ENCODE assay signal across 23 cellular contexts in the genomic region with DNA sequence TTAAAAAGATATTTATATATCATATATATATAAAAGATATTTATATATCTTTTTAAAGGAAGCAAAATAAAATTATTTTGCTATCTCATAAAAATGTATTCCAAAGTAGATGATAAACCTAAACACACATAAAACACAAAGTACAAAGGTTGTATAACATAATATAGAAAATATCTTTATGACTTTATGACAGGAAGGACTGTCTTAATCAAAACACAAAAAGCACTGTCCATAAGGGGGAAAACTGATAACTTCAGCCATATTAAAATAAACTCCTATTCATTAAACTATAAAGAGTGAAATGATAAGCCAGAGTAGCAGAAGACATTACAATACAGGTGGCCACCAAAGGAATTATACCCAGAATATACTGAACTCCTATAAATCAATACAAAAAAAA.
"Had no signal": no experiment of that assay in that cellular context is flagged by ENCODE, and none has a peak within 500 bp of the region (broad histone marks: within the 10 kb centered on the region; RNA-seq: fewer than 3 reads in every experiment).

No MANE protein-coding gene starts in this region.

- ATAC-seq: activated CD4-positive, alpha-beta T cell treated with anti-CD3 and anti-CD28 coated beads for 36 hours; Right ventricle myocardium inferior; T-cell had no signal

- DNase-seq: activated CD4-positive, alpha-beta memory T cell treated with anti-CD3 and anti-CD28 coated beads, Interleukin-2, amount 10 ng/mL, durations not matched to agents 7 days and 5 days; activated CD4-positive, alpha-beta T cell treated with anti-CD3 and anti-CD28 coated beads for 36 hours; activated CD4-positive, alpha-beta T cell treated with anti-CD3 and anti-CD28 coated beads, Interleukin-2, amount 50 U/mL, for 1 hour; activated naive CD4-positive, alpha-beta T cell treated with anti-CD3 and anti-CD28 coated beads, Interleukin-2, amount 50 U/mL, for 16 hours; activated T-cell treated with anti-CD3 and anti-CD28 coated beads for 4 hours; brain microvascular endothelial cell; MM.1S; NCI-H1105; NCI-H1436; NCI-H1694 treated with DMSO at 0.1 percent for 48 hours; NCI-H2029 treated with DMSO at 0.1 percent for 48 hours; NCI-H345; NCI-H510A; NCI-H526 treated with DMSO at 0.1 percent for 48 hours; NCI-H82; RPMI8226; T-cell; T-helper 2 cell; WERI-Rb-1 had no signal

- H3K4me3 Mint-ChIP-seq: activated CD4-positive, alpha-beta memory T cell treated with anti-CD3 and anti-CD28 coated beads, Interleukin-2, amount 10 ng/mL, durations not matched to agents 7 days and 5 days; activated CD4-positive, alpha-beta T cell treated with anti-CD3 and anti-CD28 coated beads for 36 hours; T-cell had no signal

- H3K27ac Mint-ChIP-seq: activated CD4-positive, alpha-beta memory T cell treated with anti-CD3 and anti-CD28 coated beads, Interleukin-2, amount 10 ng/mL, durations not matched to agents 7 days and 5 days; activated CD4-positive, alpha-beta T cell treated with anti-CD3 and anti-CD28 coated beads for 36 hours; T-cell had no signal

- H3K27me3 Mint-ChIP-seq: activated CD4-positive, alpha-beta memory T cell treated with anti-CD3 and anti-CD28 coated beads, Interleukin-2, amount 10 ng/mL, durations not matched to agents 7 days and 5 days; activated CD4-positive, alpha-beta T cell treated with anti-CD3 and anti-CD28 coated beads for 36 hours; T-cell had no signal

- H3K36me3 ChIP-seq: brain microvascular endothelial cell, cardiac muscle cell, WERI-Rb-1 had no signal

- H3K27me3 ChIP-seq: brain microvascular endothelial cell, cardiac muscle cell had no signal

- H3K4me3 ChIP-seq: cardiac muscle cell, SK-N-MC had no signal

- H3K27ac ChIP-seq: brain microvascular endothelial cell, cardiac muscle cell, KMS-11, SK-N-MC, WERI-Rb-1 had no signal
